ENCODE assay signal across 28 cellular contexts in genomic region chr5:137602721-137603273, GRCh38.
"Had no signal": no experiment of that assay in that cellular context is flagged by ENCODE, and none has a peak within 500 bp of the region (broad histone marks: within the 10 kb centered on the region; RNA-seq: fewer than 3 reads in every experiment).

No MANE protein-coding gene starts in this region.

- H3K9me3 Mint-ChIP-seq: natural killer cell; nephron; stimulated activated effector memory CD8-positive, alpha-beta T cell treated with anti-CD3 and anti-CD28 coated beads, Interleukin-12 subunit alpha, Interleukin-12 subunit beta, amount 100 ng/mL, for 72 hours; stimulated activated naive B cell treated with anti-CD40 and anti-IgM and Interleukin-4, amounts not matched to agents 10 μg/mL and 1 μg/mL and 100 μg/mL, for 72 hours; stimulated activated naive CD8-positive, alpha-beta T cell treated with anti-CD3 and anti-CD28 coated beads, Interleukin-15, Interleukin-2, amounts not matched to agents 100 ng/mL and 50 ng/mL, for 24 hours had no signal

- H3K36me3 Mint-ChIP-seq: natural killer cell; neural progenitor cell; stimulated activated naive B cell treated with anti-CD40 and anti-IgM and Interleukin-4, amounts not matched to agents 10 μg/mL and 1 μg/mL and 100 μg/mL, for 72 hours had no signal

- H3K4me2 ChIP-seq: neural progenitor cell had no signal

- H3K4me1 Mint-ChIP-seq: natural killer cell; stimulated activated effector memory CD8-positive, alpha-beta T cell treated with anti-CD3 and anti-CD28 coated beads, Interleukin-12 subunit alpha, Interleukin-12 subunit beta, amount 100 ng/mL, for 72 hours; stimulated activated naive B cell treated with anti-CD40 and anti-IgM and Interleukin-4, amounts not matched to agents 10 μg/mL and 1 μg/mL and 100 μg/mL, for 72 hours had no signal

- DNase-seq: natural killer cell; occipital lobe; ovary; posterior cingulate gyrus; psoas muscle; right cardiac atrium; right lobe of liver; sigmoid colon; small intestine; stimulated activated CD4-positive, alpha-beta T cell treated with anti-CD3 and anti-CD28 coated beads, Interleukin-15, amount 100 ng/mL, for 24 hours; stimulated activated CD4-positive, alpha-beta T cell treated with anti-CD3 and anti-CD28 coated beads, Interleukin-2, amount 100 ng/mL, for 24 hours; stimulated activated CD4-positive, alpha-beta T cell treated with anti-CD3 and anti-CD28 coated beads, Interleukin-2, amount 100 ng/mL, for 48 hours; stimulated activated CD4-positive, alpha-beta T cell treated with anti-CD3 and anti-CD28 coated beads, Interleukin-4, amount 100 ng/mL, for 24 hours; stimulated activated naive B cell treated with anti-CD40 and anti-IgM and Interleukin-4, amounts not matched to agents 10 μg/mL and 1 μg/mL and 100 μg/mL, for 72 hours; stimulated activated naive CD4-positive, alpha-beta T cell treated with Interleukin-2 at 50 U/mL for 16 hours; stomach; thyroid gland; trophoblast cell; upper lobe of right lung; uterus had no signal

- H3K79me2 ChIP-seq: parathyroid adenoma had no signal

- H3K27ac ChIP-seq: neural progenitor cell, ovary, parathyroid adenoma, psoas muscle, right lobe of liver, sigmoid colon, stomach, thoracic aorta, thyroid gland, tibial nerve, upper lobe of right lung, uterus had no signal

- H3K9ac ChIP-seq: neural progenitor cell, parathyroid adenoma had no signal

- H2AFZ ChIP-seq: neural progenitor cell, parathyroid adenoma had no signal

- H3K27ac Mint-ChIP-seq: natural killer cell; nephron; neural progenitor cell; progenitor cell of endocrine pancreas; stimulated activated effector memory CD8-positive, alpha-beta T cell treated with anti-CD3 and anti-CD28 coated beads, Interleukin-12 subunit alpha, Interleukin-12 subunit beta, amount 100 ng/mL, for 72 hours; stimulated activated naive B cell treated with anti-CD40 and anti-IgM and Interleukin-4, amounts not matched to agents 10 μg/mL and 1 μg/mL and 100 μg/mL, for 72 hours; stimulated activated naive CD8-positive, alpha-beta T cell treated with anti-CD3 and anti-CD28 coated beads, Interleukin-15, Interleukin-2, amounts not matched to agents 100 ng/mL and 50 ng/mL, for 24 hours had no signal

- ATAC-seq: natural killer cell; psoas muscle; right cardiac atrium; right lobe of liver; stimulated activated effector memory CD8-positive, alpha-beta T cell treated with anti-CD3 and anti-CD28 coated beads, Interleukin-12 subunit alpha, Interleukin-12 subunit beta, amount 100 ng/mL, for 72 hours; stimulated activated naive B cell treated with anti-CD40 and anti-IgM and Interleukin-4, amounts not matched to agents 10 μg/mL and 1 μg/mL and 100 μg/mL, for 72 hours; upper lobe of right lung had no signal

- FAIRE-seq: small intestine had no signal

- H3K4me3 ChIP-seq: neural progenitor cell, ovary, psoas muscle, right lobe of liver, sigmoid colon, stomach, thoracic aorta, thyroid gland, tibial nerve, upper lobe of right lung, uterus had no signal

- H3K4me1 ChIP-seq: parathyroid adenoma, psoas muscle, right lobe of liver, sigmoid colon, tibial nerve, upper lobe of right lung, uterus had no signal

- H3K4me3 Mint-ChIP-seq: natural killer cell; nephron; neural progenitor cell; stimulated activated effector memory CD8-positive, alpha-beta T cell treated with anti-CD3 and anti-CD28 coated beads, Interleukin-12 subunit alpha, Interleukin-12 subunit beta, amount 100 ng/mL, for 72 hours; stimulated activated naive B cell treated with anti-CD40 and anti-IgM and Interleukin-4, amounts not matched to agents 10 μg/mL and 1 μg/mL and 100 μg/mL, for 72 hours; stimulated activated naive CD8-positive, alpha-beta T cell treated with anti-CD3 and anti-CD28 coated beads, Interleukin-15, Interleukin-2, amounts not matched to agents 100 ng/mL and 50 ng/mL, for 24 hours had no signal

- H3K9me3 ChIP-seq: ovary, psoas muscle, right lobe of liver, sigmoid colon, stomach, thoracic aorta, thyroid gland, tibial nerve, upper lobe of right lung, uterus had no signal

- H3K27me3 ChIP-seq: neural progenitor cell, ovary, right lobe of liver, thyroid gland, uterus had no signal

- H3K36me3 ChIP-seq: neural progenitor cell, ovary, right lobe of liver, sigmoid colon, stomach, thoracic aorta, thyroid gland, tibial nerve, upper lobe of right lung, uterus had no signal
